Comparison of ENCODE assay signal across 8 cellular contexts in the genomic region with DNA sequence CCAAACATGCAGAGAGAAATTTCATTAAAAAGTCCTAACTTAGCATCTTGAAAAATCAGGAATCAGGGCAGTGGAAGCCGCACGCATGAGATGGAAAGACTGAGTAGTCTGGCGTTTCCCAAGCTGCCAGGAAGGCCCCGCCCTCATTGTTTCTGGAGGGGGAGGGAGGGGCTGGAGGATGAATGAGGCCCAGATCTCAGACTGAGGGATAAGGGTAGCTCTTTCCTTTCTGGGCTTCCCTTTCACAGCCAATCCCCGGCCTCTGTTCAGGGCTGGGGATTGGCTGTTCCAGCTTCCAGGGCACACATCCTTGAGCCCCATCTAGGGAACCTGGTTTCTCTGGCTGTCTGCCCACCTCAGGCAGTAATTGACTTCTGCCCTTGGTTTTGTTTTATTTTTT. TPM values are rescaled to one million over a fixed set of nuclear protein-coding genes. Genes with fewer than 3 reads are reported as not detected.
DNase-seq lines count a peak whose midpoint lies in the region; ATAC-seq lines count a peak whose summit lies in the region.

No MANE protein-coding gene starts in this region.

- ATAC-seq in GM18907 (IDR thresholded peaks at IDR 0.05; ENCODE audit: unreplicated experiment) (no peak), T-cell (replicated peaks in 1 of 4) (no peak), GM21381 (IDR thresholded peaks at IDR 0.05; ENCODE audit: unreplicated experiment) (no peak)

- no peak overlapping the region for H3K4me3 Mint-ChIP-seq in T-cell

- peak overlapping the region in 1 of 2 donors; percentile 11 for H3K27ac Mint-ChIP-seq in T-cell

- POLR2A ChIA-PET in T-cell (lab: Charles Lee): interaction anchor here in 1 of 2 donors (0.6 kb wide), 1 partner anchor 18 kb away, joined by 3 read pairs; no protein-coding TSS in a partner anchor

- CTCF ChIA-PET in T-cell (lab: Charles Lee): no interaction called here

- no peaks in the 10 kb centered on the region for H3K9me3 Mint-ChIP-seq in T-cell

- H3K36me3 Mint-ChIP-seq in T-cell: peaks cover 17% of the 10 kb centered on the region

- DNase-seq in DMS 273 treated with DMSO at 0.1 percent for 48 hours (lab: John Stamatoyannopoulos, UW) (peak; percentile 56), NCI-H2196 (lab: John Stamatoyannopoulos, UW; ENCODE audit: unreplicated experiment) (peak; percentile 84), dermis blood vessel endothelial cell (peak; percentile 90), lung microvascular endothelial cell (ENCODE audit: low read depth in 2 of 2) (peak; percentile 59 to 85), T-cell (no peak)
- no peak for DNase-seq in stimulated activated naive CD4-positive, alpha-beta T cell (lab: John Stamatoyannopoulos, UW)

- H3K4me1 Mint-ChIP-seq in T-cell: peaks cover 14 to 30% (median 23%) of the 10 kb centered on the region in 3 donors

- H3K27me3 Mint-ChIP-seq in T-cell: no peaks in the 10 kb centered on the region

RNA-seq across cellular contexts. Expression of gene C19orf53, which starts 7.3 kb away (rescaled TPM):
- total RNA-seq in dermis blood vessel endothelial cell (34.0 and 59.1 TPM in 2 replicates), lung microvascular endothelial cell (37.5 and 46.2 TPM in 2 replicates), T-cell (10 to 100 TPM; 69.7 to 82.1 (median 76.8) TPM)

RNA-seq across cellular contexts. Expression of gene ZSWIM4, which starts 13.7 kb away (rescaled TPM):
- total RNA-seq in dermis blood vessel endothelial cell (23.7 and 26.0 TPM in 2 replicates), lung microvascular endothelial cell (7.8 and 11.3 TPM in 2 replicates), T-cell (1 to 10 TPM; 5.4 to 9.8 (median 9.0) TPM)

RNA-seq across cellular contexts. Expression of gene MRI1, which starts 17.2 kb away (rescaled TPM):
- total RNA-seq in dermis blood vessel endothelial cell (51.8 and 58.0 TPM in 2 replicates), lung microvascular endothelial cell (17.0 and 22.4 TPM in 2 replicates), T-cell (100 to 1,000 TPM in 2 of 5 donors, 10 to 100 TPM in 3; 37.6 to 107 (median 94.3) TPM)

Comparison
In these comparisons a context has a peak if more than half of its experiments do, and no peak if none do; other contexts are left out.
1. DNase-seq: peak in DMS 273 treated with DMSO at 0.1 percent for 48 hours (single experiment), NCI-H2196 (single experiment), dermis blood vessel endothelial cell (single experiment) and lung microvascular endothelial cell (2 of 2); none in T-cell (0 of 34) and stimulated activated naive CD4-positive, alpha-beta T cell (0 of 6).